ENCODE assay signal across 9 cellular contexts in the genomic region with DNA sequence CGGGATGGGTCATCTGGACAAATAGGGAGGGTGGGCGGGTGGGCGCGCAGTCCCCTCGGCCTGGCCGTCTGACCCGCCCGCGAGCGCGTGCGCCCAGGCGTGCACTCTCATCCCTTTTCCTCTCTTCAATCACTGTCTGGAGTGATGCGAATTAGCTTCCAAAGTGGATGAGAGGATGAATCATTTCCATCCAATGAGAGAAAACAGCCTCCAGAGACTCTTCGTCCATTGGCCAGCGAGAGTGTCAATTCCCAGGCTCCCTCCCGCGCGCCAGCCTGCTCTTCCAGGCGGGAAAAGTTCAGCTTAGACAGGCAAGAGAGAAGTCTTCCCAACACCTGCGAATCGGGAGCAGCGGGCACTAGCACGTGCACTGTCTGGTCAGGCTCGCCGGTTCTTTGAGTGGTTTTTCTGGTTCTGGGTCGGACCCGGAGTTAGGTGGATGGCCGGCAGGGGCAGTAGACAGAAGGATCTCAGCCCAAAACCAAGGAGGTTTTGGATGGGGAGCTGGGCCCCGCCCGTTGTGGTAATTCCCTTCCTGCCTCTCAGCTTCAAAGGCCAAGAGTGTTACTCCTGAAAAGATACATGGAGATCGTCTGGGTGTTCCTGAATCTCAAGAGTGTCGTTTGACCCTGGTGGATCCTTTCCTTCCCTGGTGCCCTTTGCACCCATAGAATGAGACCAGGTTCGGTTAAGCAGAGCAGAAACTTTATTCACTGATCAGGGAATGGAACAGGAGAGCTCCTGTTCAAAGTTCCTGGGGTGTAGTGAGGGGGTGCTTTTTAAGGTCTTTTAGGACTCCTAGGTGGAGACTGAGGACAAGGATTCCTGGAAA. TPM values are rescaled to one million over a fixed set of nuclear protein-coding genes. Genes with fewer than 3 reads are reported as not detected.
A peak's percentile ranks its signal among the peaks of the same experiment; 100 is the strongest.
DNase-seq lines count a peak whose midpoint lies in the region; FAIRE-seq and TF ChIP-seq lines count a peak whose summit lies in the region.
"Had no signal": no experiment of that assay in that cellular context is flagged by ENCODE, and none has a peak within 500 bp of the region (broad histone marks: within the 10 kb centered on the region; RNA-seq: fewer than 3 reads in every experiment).

No MANE protein-coding gene starts in this region.

- H3K4me3 ChIP-seq in endothelial cell of umbilical vein (replicated peaks in 1 of 3; ENCODE audit: insufficient read depth in 1 of 3, low read depth in 1 of 3, low read length in 3 of 3) (no peak overlapping the region), mesendoderm (ENCODE audit: low read length) (no peak overlapping the region)

- peak overlapping the region; percentile 18 for H3K56ac ChIP-seq in mesendoderm (ENCODE audit: low read length)

- no peak for TF ChIP-seq POLR2A in endothelial cell of umbilical vein (IDR thresholded peaks at IDR 0.05; ENCODE audit: low read depth, low read length)

- CTCF ChIA-PET in endothelial cell of umbilical vein (lab: Charles Lee), result interaction anchor here (1.2 kb wide), 1 partner anchor 230 kb away, joined by 3 read pairs; no protein-coding TSS in a partner anchor

- H2AK5ac ChIP-seq in mesendoderm (ENCODE audit: low read length), result no peak overlapping the region

- H2AFZ ChIP-seq in endothelial cell of umbilical vein (ENCODE audit: low read depth, low read length), result peak overlapping the region; percentile 42

- H4K5ac ChIP-seq in mesendoderm (ENCODE audit: low read length), result no peak overlapping the region

- no peaks in the 10 kb centered on the region for H3K9me3 Mint-ChIP-seq in activated CD4-positive, alpha-beta T cell treated with anti-CD3 and anti-CD28 coated beads, Interleukin-2, amount 10 ng/mL, durations not matched to agents 24 days and 14 days

- no CpG with 5 or more reads among the region's 34 CpGs for WGBS in mesendoderm (ENCODE audit: extremely low coverage, insufficient coverage, low lambda C conversion rate)

- no peaks in the 10 kb centered on the region for H3K36me3 ChIP-seq in endothelial cell of umbilical vein (ENCODE audit: control insufficient read depth in 2 of 2, extremely low read depth in 1 of 2, insufficient read depth in 2 of 2, low read length in 2 of 2)
- H3K36me3 ChIP-seq in mesendoderm (ENCODE audit: control insufficient read depth, insufficient read depth, low read length), result no peaks in the 10 kb centered on the region

- no peaks in the 10 kb centered on the region for H3K79me2 ChIP-seq in endothelial cell of umbilical vein (ENCODE audit: control insufficient read depth, insufficient read depth, low read length)
- H3K79me2 ChIP-seq in mesendoderm (ENCODE audit: control insufficient read depth, insufficient read depth, low read length), result no peaks in the 10 kb centered on the region

- peaks cover 61% of the 10 kb centered on the region for H3K27me3 Mint-ChIP-seq in activated CD4-positive, alpha-beta T cell treated with anti-CD3 and anti-CD28 coated beads, Interleukin-2, amount 10 ng/mL, durations not matched to agents 24 days and 14 days

- peak; percentile 42 for DNase-seq in DMS114 treated with DMSO at 0.1 percent for 48 hours (lab: John Stamatoyannopoulos, UW; ENCODE audit: unreplicated experiment)
- peak; percentile 92 for DNase-seq in NCI-H2227 treated with DMSO at 0.1 percent for 48 hours (lab: John Stamatoyannopoulos, UW)
- peak; percentile 17 for DNase-seq in endothelial cell of umbilical vein (ENCODE audit: low read depth, low spot score)
- DNase-seq in mesendoderm, result peak; percentile 97
- DNase-seq in NOMO-1 (lab: John Stamatoyannopoulos, UW; ENCODE audit: unreplicated experiment in 2 of 2), result no peak
- no peak for DNase-seq in activated CD4-positive, alpha-beta T cell treated with anti-CD3 and anti-CD28 coated beads, Interleukin-2, amount 10 ng/mL, durations not matched to agents 24 days and 14 days
- DNase-seq in HuH-7 (ENCODE audit: low spot score), result no peak
- DNase-seq in GF-D8 (lab: John Stamatoyannopoulos, UW), result no peak

- no peaks in the 10 kb centered on the region for H3K79me1 ChIP-seq in mesendoderm (ENCODE audit: low read length)

- H3K23ac ChIP-seq in mesendoderm (ENCODE audit: low read length), result no peak overlapping the region

- H3K27me3 ChIP-seq in endothelial cell of umbilical vein (ENCODE audit: control insufficient read depth in 2 of 2, insufficient read depth in 2 of 2, low read length in 2 of 2) (peaks cover 12 to 14% of the 10 kb centered on the region in 2 experiments), mesendoderm (ENCODE audit: insufficient read depth, low read length, poor library complexity) (no peaks in the 10 kb centered on the region)

- no peak overlapping the region for H2BK120ac ChIP-seq in mesendoderm (ENCODE audit: low read depth, low read length)

- POLR2A ChIA-PET in endothelial cell of umbilical vein (lab: Charles Lee), result no interaction called here

- no peak overlapping the region for H2BK15ac ChIP-seq in mesendoderm (replicated peaks; ENCODE audit: low read depth)

- no peak overlapping the region for H2BK5ac ChIP-seq in mesendoderm (ENCODE audit: low read length)

- no peak overlapping the region for H3K18ac ChIP-seq in mesendoderm (ENCODE audit: low read length)

- no peaks in the 10 kb centered on the region for H3K4me1 Mint-ChIP-seq in activated CD4-positive, alpha-beta T cell treated with anti-CD3 and anti-CD28 coated beads, Interleukin-2, amount 10 ng/mL, durations not matched to agents 24 days and 14 days

- H3K27ac ChIP-seq in endothelial cell of umbilical vein (ENCODE audit: insufficient read depth, low read depth, low read length) (no peak overlapping the region), mesendoderm (ENCODE audit: low read depth, low read length) (no peak overlapping the region)

- no peak overlapping the region for H3K4me3 Mint-ChIP-seq in activated CD4-positive, alpha-beta T cell treated with anti-CD3 and anti-CD28 coated beads, Interleukin-2, amount 10 ng/mL, durations not matched to agents 24 days and 14 days

- H4K20me1 ChIP-seq in endothelial cell of umbilical vein (replicated peaks; ENCODE audit: control insufficient read depth, extremely low read depth, insufficient read depth, low read length), result no peaks in the 10 kb centered on the region

- FAIRE-seq in endothelial cell of umbilical vein (lab: Jason Lieb, UNC), result no peak

- dilution Hi-C loops in endothelial cell of umbilical vein (cut with MboI; ENCODE audit: extremely low pct_ligation_motif_present, low sequenced_read_pairs), result no loop called here

- no peak overlapping the region for H3K27ac Mint-ChIP-seq in activated CD4-positive, alpha-beta T cell treated with anti-CD3 and anti-CD28 coated beads, Interleukin-2, amount 10 ng/mL, durations not matched to agents 24 days and 14 days

- H3K36me3 Mint-ChIP-seq in activated CD4-positive, alpha-beta T cell treated with anti-CD3 and anti-CD28 coated beads, Interleukin-2, amount 10 ng/mL, durations not matched to agents 24 days and 14 days (ENCODE audit: low read depth), result no peaks in the 10 kb centered on the region

- H3K9ac ChIP-seq in endothelial cell of umbilical vein (replicated peaks; ENCODE audit: extremely low read depth, insufficient read depth, low read length) (no peak overlapping the region), mesendoderm (ENCODE audit: low read length) (peak overlapping the region; percentile 71)

- no peaks in the 10 kb centered on the region for H3K4me1 ChIP-seq in endothelial cell of umbilical vein (ENCODE audit: control insufficient read depth, extremely low read depth, insufficient read depth, low read length)
- no peaks in the 10 kb centered on the region for H3K4me1 ChIP-seq in mesendoderm (ENCODE audit: control insufficient read depth, low read depth, low read length)

- no peak overlapping the region for H3K4me2 ChIP-seq in endothelial cell of umbilical vein (ENCODE audit: insufficient read depth, low read length)
- peak overlapping the region; percentile 23 for H3K4me2 ChIP-seq in mesendoderm (ENCODE audit: low read length)

- intact Hi-C loops in endothelial cell of umbilical vein (cut with micrococcal nuclease), result no loop called here
- intact Hi-C loops in activated CD4-positive, alpha-beta T cell treated with anti-CD3 and anti-CD28 coated beads, Interleukin-2, amount 10 ng/mL, durations not matched to agents 24 days and 14 days (cut with micrococcal nuclease), result no loop called here

- no peak overlapping the region for H3K4ac ChIP-seq in mesendoderm (ENCODE audit: low read depth, low read length)

- peak in 1 of 2 donors; percentile 13 for TF ChIP-seq CTCF in endothelial cell of umbilical vein (IDR thresholded peaks at IDR 0.05; ENCODE audit: extremely low read depth in 1 of 2, insufficient read depth in 1 of 2, low read depth in 1 of 2, low read length in 2 of 2)

- no peaks in the 10 kb centered on the region for H3K9me3 ChIP-seq in endothelial cell of umbilical vein (replicated peaks; ENCODE audit: control insufficient read depth, insufficient read depth, low read length)

- no peak overlapping the region for H4K8ac ChIP-seq in mesendoderm (ENCODE audit: low read depth, low read length)

- BruUV-seq in endothelial cell of umbilical vein (replicated peaks; lab: Mats Ljungman, UMichigan), result no TSS peak

- H3K9me1 ChIP-seq in endothelial cell of umbilical vein (replicated peaks; ENCODE audit: control insufficient read depth, extremely low read depth, insufficient read depth, low read length), result no peaks in the 10 kb centered on the region

TF ChIP-seq in endothelial cell of umbilical vein, 7 proteins besides CTCF, POLR2A, EP300 and RAD21 (continues in another document):
- TF ChIP-seq GATA2 (IDR thresholded peaks at IDR 0.05; ENCODE audit: insufficient read depth, insufficient read length, low read depth, low read length), result no peak
- TF ChIP-seq, protein P1, sequence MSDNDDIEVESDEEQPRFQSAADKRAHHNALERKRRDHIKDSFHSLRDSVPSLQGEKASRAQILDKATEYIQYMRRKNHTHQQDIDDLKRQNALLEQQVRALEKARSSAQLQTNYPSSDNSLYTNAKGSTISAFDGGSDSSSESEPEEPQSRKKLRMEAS (IDR thresholded peaks at IDR 0.05; ENCODE audit: insufficient read depth, insufficient read length), result no peak
- TF ChIP-seq JUN (IDR thresholded peaks at IDR 0.05; ENCODE audit: borderline replicate concordance, insufficient read depth, insufficient read length, low read depth), result no peak
- TF ChIP-seq MYC (IDR thresholded peaks at IDR 0.05; ENCODE audit: low read depth, low read length), result no peak
- TF ChIP-seq POLR2AphosphoS5 (IDR thresholded peaks at IDR 0.05; ENCODE audit: insufficient read depth, low read depth, low read length), result no peak
- no peak for TF ChIP-seq EZH2 (IDR thresholded peaks at IDR 0.05; ENCODE audit: borderline replicate concordance, low read depth, low read length, severe bottlenecking)

RNA-seq across cellular contexts. Expression of a gene that starts 33.4 kb away (rescaled TPM):
- not detected in 2 replicates for total RNA-seq in endothelial cell of umbilical vein
- polyA plus RNA-seq in endothelial cell of umbilical vein, result not detected in 2 replicates
- not detected in 2 replicates for polyA plus RNA-seq in endothelial cell of umbilical vein (2011; cell fraction: cytosol; rRNA removed)
- not detected in 2 replicates for polyA plus RNA-seq in endothelial cell of umbilical vein (2011; cell fraction: nucleus; rRNA removed)
- polyA plus RNA-seq in endothelial cell of umbilical vein (2012), result not detected in 2 replicates
- not detected in 2 replicates for polyA minus RNA-seq in endothelial cell of umbilical vein
- polyA minus RNA-seq in endothelial cell of umbilical vein (2011; cell fraction: cytosol; rRNA and poly(A)+ RNA removed), result not detected
- polyA minus RNA-seq in endothelial cell of umbilical vein (2011; cell fraction: nucleus; rRNA and poly(A)+ RNA removed), result not detected in 2 replicates
- polyA plus RNA-seq in mesendoderm (2013, experiment 1 of 2), result 3.5 TPM
- 3.5 TPM for polyA plus RNA-seq in mesendoderm (2013, experiment 2 of 2)
- not detected in 2 replicates for total RNA-seq in activated CD4-positive, alpha-beta T cell treated with anti-CD3 and anti-CD28 coated beads, Interleukin-2, amount 10 ng/mL, durations not matched to agents 24 days and 14 days
- total RNA-seq: glomerular endothelial cell had no signal

Comparison
In these comparisons a context has a peak if more than half of its experiments do, and no peak if none do; other contexts are left out.
1. DNase-seq: peak in DMS114 treated with DMSO at 0.1 percent for 48 hours (single experiment), NCI-H2227 treated with DMSO at 0.1 percent for 48 hours (single experiment), endothelial cell of umbilical vein (single experiment) and mesendoderm (single experiment); none in NOMO-1 (0 of 2), activated CD4-positive, alpha-beta T cell treated with anti-CD3 and anti-CD28 coated beads, Interleukin-2, amount 10 ng/mL, durations not matched to agents 24 days and 14 days (single experiment), HuH-7 (single experiment) and GF-D8 (single experiment).